Comparison of ENCODE assay signal across 8 cellular contexts in the genomic region with DNA sequence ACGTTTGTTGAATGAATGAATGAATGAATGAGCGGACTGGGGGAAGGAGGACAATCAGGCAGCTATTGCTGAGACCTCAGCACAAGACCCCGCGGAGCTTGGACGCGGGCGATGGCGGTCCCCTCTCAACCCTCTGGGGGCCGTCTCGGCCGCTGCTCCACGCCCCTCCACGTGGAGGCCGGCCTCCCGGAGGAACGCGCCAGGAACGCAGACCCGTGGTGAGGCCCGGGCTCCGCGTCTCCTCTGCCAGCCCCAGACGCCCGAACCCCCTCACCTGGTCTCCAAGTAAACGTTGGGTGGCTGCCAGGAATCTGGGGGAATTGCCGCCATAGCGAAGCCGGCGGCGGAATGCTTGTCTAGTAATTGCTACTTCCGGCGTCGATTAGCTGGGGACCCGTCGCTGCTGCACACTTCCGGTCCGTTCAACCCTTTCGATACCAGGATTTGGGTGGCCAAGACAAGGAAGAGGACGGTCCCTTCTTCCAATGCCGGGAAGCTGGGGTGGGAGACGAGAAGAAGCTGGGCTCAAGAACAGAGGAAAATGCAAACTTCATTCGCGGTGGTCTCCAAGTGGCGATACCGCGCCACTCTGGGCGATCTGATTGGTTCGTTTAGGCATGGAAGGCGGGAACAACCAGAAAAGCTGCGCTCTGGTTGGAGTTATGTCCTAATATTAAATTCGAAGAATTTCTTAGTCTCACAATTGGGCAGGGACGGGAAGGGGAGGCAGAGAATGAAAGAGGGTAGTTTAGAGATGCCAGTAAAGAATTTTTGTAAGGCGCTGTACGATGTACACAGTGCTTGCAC. TPM values are rescaled to one million over a fixed set of nuclear protein-coding genes. Genes with fewer than 3 reads are reported as not detected.
A peak's percentile ranks its signal among the peaks of the same experiment; 100 is the strongest.
DNase-seq lines count a peak whose midpoint lies in the region; TF ChIP-seq lines count a peak whose summit lies in the region.

A gene (minus strand): TSS at position 361 of the 807 bp plus-strand sequence. CDS start 31 bp downstream, at position 330.

- peak within 1 kb of the TSS; percentile 95 for H3K9ac ChIP-seq in neural cell (ENCODE audit: low read length)

- TF ChIP-seq POLR2A in stomach (IDR thresholded peaks at IDR 0.05): no peak

- H3K4me3 ChIP-seq in fibroblast of villous mesenchyme (ENCODE audit: low read depth, low read length) (peak within 1 kb of the TSS; percentile 99), neural cell (ENCODE audit: low read length) (peak within 1 kb of the TSS; percentile 95), stomach (peak within 1 kb of the TSS; percentile 80 to 92 (median 84))

- H3K9me3 ChIP-seq in neural cell (ENCODE audit: low read length) (no peaks in the 10 kb centered on the region), stomach (no peaks in the 10 kb centered on the region)

- peak; percentile 19 for TF ChIP-seq RAD21 in neural cell (conservative IDR thresholded peaks at IDR 0.05)

- intact Hi-C loops in stomach (cut with DNase I; ENCODE audit: low total_unique reads): no loop called here

- peaks cover 23% of the 10 kb centered on the region for H3K79me2 ChIP-seq in neural cell (replicated peaks; ENCODE audit: insufficient read depth, low read length)

- TF ChIP-seq CTCF in fibroblast of villous mesenchyme (IDR thresholded peaks at IDR 0.05; ENCODE audit: insufficient read depth, low read depth, low read length) (no peak), neural cell (IDR thresholded peaks at IDR 0.05; ENCODE audit: poor library complexity, severe bottlenecking) (peak; percentile 47), stomach (IDR thresholded peaks at IDR 0.05) (peak in 1 of 7 experiments; percentile 35)

- H3K4me2 ChIP-seq in neural cell (ENCODE audit: low read length): peak within 1 kb of the TSS; percentile 96

- 0% methylated on average over 38 to 54 of the region's 54 CpGs for WGBS in stomach, 5 donors

- TF ChIP-seq EP300 in neural cell (conservative IDR thresholded peaks at IDR 0.05; ENCODE audit: poor library complexity, severe bottlenecking): peak; percentile 60
- TF ChIP-seq EP300 in stomach (IDR thresholded peaks at IDR 0.05): no peak

- H3F3A ChIP-seq in neural cell (ENCODE audit: insufficient read depth, low read length, poor library complexity, severe bottlenecking): peaks cover 8% of the 10 kb centered on the region

- H4K20me1 ChIP-seq in neural cell (ENCODE audit: insufficient read depth): no peaks in the 10 kb centered on the region

- peaks cover 10 to 28% (median 16%) of the 10 kb centered on the region in 4 donors for H3K4me1 ChIP-seq in stomach

- no peaks in the 10 kb centered on the region for H3K27me3 ChIP-seq in neural cell (ENCODE audit: insufficient read depth, low read depth, low read length)
- no peaks in the 10 kb centered on the region for H3K27me3 ChIP-seq in stomach

- H3K27ac ChIP-seq in neural cell (ENCODE audit: low read length) (peak within 1 kb of the TSS; percentile 96), stomach (peak within 1 kb of the TSS; percentile 85 to 92 (median 90))

- no peaks in the 10 kb centered on the region for H3K36me3 ChIP-seq in neural cell (ENCODE audit: insufficient read depth, low read length)
- peaks cover 0 to 19% (median 16%) of the 10 kb centered on the region in 4 donors for H3K36me3 ChIP-seq in stomach

- peak within 1 kb of the TSS; percentile 66 for H2AFZ ChIP-seq in neural cell (ENCODE audit: low read depth, low read length)

- peak; percentile 91 for DNase-seq in EL
- DNase-seq in H4 (ENCODE audit: low spot score): peak; percentile 87
- peak; percentile 92 for DNase-seq in M059J (ENCODE audit: low read depth)
- DNase-seq in SIG-M5 (lab: John Stamatoyannopoulos, UW): peak; percentile 64
- DNase-seq in activated gamma-delta T cell (lab: John Stamatoyannopoulos, UW): peak; percentile 38
- DNase-seq in fibroblast of villous mesenchyme (ENCODE audit: low read depth): peak; percentile 90
- peak; percentile 84 for DNase-seq in stomach

- no peaks in the 10 kb centered on the region for H3K9me2 ChIP-seq in neural cell (ENCODE audit: insufficient read depth, low read length)

TF ChIP-seq in neural cell, 6 proteins besides CTCF, POLR2A, EP300 and RAD21:
- TF ChIP-seq MXI1 (conservative IDR thresholded peaks at IDR 0.05; ENCODE audit: poor library complexity, severe bottlenecking): peak; percentile 98
- TF ChIP-seq, protein P1, sequence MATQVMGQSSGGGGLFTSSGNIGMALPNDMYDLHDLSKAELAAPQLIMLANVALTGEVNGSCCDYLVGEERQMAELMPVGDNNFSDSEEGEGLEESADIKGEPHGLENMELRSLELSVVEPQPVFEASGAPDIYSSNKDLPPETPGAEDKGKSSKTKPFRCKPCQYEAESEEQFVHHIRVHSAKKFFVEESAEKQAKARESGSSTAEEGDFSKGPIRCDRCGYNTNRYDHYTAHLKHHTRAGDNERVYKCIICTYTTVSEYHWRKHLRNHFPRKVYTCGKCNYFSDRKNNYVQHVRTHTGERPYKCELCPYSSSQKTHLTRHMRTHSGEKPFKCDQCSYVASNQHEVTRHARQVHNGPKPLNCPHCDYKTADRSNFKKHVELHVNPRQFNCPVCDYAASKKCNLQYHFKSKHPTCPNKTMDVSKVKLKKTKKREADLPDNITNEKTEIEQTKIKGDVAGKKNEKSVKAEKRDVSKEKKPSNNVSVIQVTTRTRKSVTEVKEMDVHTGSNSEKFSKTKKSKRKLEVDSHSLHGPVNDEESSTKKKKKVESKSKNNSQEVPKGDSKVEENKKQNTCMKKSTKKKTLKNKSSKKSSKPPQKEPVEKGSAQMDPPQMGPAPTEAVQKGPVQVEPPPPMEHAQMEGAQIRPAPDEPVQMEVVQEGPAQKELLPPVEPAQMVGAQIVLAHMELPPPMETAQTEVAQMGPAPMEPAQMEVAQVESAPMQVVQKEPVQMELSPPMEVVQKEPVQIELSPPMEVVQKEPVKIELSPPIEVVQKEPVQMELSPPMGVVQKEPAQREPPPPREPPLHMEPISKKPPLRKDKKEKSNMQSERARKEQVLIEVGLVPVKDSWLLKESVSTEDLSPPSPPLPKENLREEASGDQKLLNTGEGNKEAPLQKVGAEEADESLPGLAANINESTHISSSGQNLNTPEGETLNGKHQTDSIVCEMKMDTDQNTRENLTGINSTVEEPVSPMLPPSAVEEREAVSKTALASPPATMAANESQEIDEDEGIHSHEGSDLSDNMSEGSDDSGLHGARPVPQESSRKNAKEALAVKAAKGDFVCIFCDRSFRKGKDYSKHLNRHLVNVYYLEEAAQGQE (IDR thresholded peaks at IDR 0.05; ENCODE audit: borderline replicate concordance): peak; percentile 86
- TF ChIP-seq EZH2 (IDR thresholded peaks at IDR 0.05; ENCODE audit: borderline replicate concordance, insufficient read depth, low read length, poor library complexity, severe bottlenecking): no peak
- peak; percentile 79 for TF ChIP-seq POLR2AphosphoS5 (IDR thresholded peaks at IDR 0.05)
- TF ChIP-seq TAF1 (IDR thresholded peaks at IDR 0.05; ENCODE audit: low read depth): peak; percentile 85
- TF ChIP-seq SMC3 (conservative IDR thresholded peaks at IDR 0.05; ENCODE audit: poor library complexity): peak; percentile 50

RNA-seq across cellular contexts. Expression of the gene that starts here (rescaled TPM):
- 76.8 and 78.3 TPM in 2 replicates for total RNA-seq in H4 (2014; rRNA removed; shearing (Covaris generic))
- total RNA-seq in M059J (2014; rRNA removed; shearing (Covaris generic)): 73.4 and 84.3 TPM in 2 replicates
- 25.4 and 55.3 TPM in 2 replicates for total RNA-seq in fibroblast of villous mesenchyme
- polyA plus RNA-seq in neural cell: 85.6 and 104 TPM in 2 replicates
- 54.0 and 54.1 TPM in 2 replicates for polyA minus RNA-seq in neural cell
- 10 to 100 TPM in 2 of 5 donors, 1 to 10 TPM in 1, under 1 TPM in 1, not detected in 1; 0.87 to 19.6 (median 7.8) TPM for total RNA-seq in stomach
- polyA plus RNA-seq in stomach: 10 to 100 TPM; 17.1 to 33.7 (median 18.4) TPM

Comparison
In these comparisons a context has a peak if more than half of its experiments do, and no peak if none do; other contexts are left out.
1. Peak in every context shown above with its lines: DNase-seq, H3K4me3 ChIP-seq and H3K27ac ChIP-seq.
2. DNase-seq: peak in every context shown above with its lines; median percentile 92 in M059J; 91 in EL; 90 in fibroblast of villous mesenchyme; 87 in H4; 84 in stomach; 64 in SIG-M5; 38 in activated gamma-delta T cell.